Comparison of ENCODE assay signal across 1 cellular context in the genomic region with DNA sequence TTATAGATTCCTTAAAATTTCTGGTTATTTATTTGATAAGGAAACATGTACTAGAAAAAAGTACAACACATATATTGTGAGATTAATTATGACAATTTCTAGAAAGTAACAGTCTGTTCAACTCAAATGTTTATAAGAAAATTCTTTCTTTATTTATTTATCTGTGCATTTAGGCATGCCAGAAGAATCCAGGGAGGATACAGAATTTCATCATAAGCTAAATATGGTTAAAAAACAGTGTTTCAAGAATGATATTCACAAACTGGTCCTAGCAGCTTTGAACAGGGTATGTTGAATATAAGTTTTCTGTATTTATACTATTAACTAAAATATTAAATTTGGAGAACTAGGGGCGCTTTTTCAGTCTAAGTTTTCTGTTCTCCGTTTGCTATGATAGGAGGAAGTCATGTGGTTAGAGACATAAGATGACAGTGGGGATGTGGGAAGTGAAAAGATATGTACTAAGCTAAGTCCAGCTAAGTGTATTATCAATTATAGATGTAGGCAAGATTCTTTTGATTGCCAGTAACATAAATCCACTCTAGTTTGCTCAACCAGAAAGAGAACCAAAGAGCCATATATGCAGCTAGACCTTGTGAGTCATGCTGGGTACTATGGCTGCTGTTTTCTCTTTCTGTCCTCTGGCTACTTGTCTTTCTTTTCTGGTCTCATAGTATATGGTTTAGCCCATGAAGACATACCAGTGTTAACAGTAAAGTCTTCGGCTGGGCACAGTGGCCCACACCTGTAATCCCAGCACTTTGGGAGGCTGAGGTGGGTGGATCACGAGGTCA.
TF ChIP-seq lines count a peak whose summit lies in the region.

No MANE protein-coding gene starts in this region.

TF ChIP-seq in IMR-90, 13 proteins besides CTCF, POLR2A, EP300 and RAD21:
- TF ChIP-seq RFX5 (IDR thresholded peaks at IDR 0.05; ENCODE audit: low read depth, low read length), result no peak
- TF ChIP-seq CHD1 (IDR thresholded peaks at IDR 0.05; ENCODE audit: low read depth, low read length), result no peak
- TF ChIP-seq SMC3 (IDR thresholded peaks at IDR 0.05; ENCODE audit: low read depth, low read length), result no peak
- TF ChIP-seq, protein P1, sequence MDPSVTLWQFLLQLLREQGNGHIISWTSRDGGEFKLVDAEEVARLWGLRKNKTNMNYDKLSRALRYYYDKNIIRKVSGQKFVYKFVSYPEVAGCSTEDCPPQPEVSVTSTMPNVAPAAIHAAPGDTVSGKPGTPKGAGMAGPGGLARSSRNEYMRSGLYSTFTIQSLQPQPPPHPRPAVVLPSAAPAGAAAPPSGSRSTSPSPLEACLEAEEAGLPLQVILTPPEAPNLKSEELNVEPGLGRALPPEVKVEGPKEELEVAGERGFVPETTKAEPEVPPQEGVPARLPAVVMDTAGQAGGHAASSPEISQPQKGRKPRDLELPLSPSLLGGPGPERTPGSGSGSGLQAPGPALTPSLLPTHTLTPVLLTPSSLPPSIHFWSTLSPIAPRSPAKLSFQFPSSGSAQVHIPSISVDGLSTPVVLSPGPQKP (IDR thresholded peaks at IDR 0.05; ENCODE audit: borderline replicate concordance, low read depth, low read length), result no peak
- TF ChIP-seq MXI1 (IDR thresholded peaks at IDR 0.05; ENCODE audit: borderline replicate concordance, low read depth, low read length), result no peak
- TF ChIP-seq MAZ (IDR thresholded peaks at IDR 0.05; ENCODE audit: borderline replicate concordance, low read depth, low read length), result no peak
- no peak for TF ChIP-seq RCOR1 (IDR thresholded peaks at IDR 0.05; ENCODE audit: insufficient replicate concordance, low read length)
- TF ChIP-seq NFE2L2 (IDR thresholded peaks at IDR 0.05; ENCODE audit: low read depth, low read length), result no peak
- no peak for TF ChIP-seq CEBPB (IDR thresholded peaks at IDR 0.05; ENCODE audit: low read depth, low read length)
- no peak for TF ChIP-seq BHLHE40 (IDR thresholded peaks at IDR 0.05; ENCODE audit: low read depth, low read length)
- TF ChIP-seq, protein P2, sequence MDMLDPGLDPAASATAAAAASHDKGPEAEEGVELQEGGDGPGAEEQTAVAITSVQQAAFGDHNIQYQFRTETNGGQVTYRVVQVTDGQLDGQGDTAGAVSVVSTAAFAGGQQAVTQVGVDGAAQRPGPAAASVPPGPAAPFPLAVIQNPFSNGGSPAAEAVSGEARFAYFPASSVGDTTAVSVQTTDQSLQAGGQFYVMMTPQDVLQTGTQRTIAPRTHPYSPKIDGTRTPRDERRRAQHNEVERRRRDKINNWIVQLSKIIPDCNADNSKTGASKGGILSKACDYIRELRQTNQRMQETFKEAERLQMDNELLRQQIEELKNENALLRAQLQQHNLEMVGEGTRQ (IDR thresholded peaks at IDR 0.05; ENCODE audit: low read depth, low read length), result no peak
- TF ChIP-seq MAFK (IDR thresholded peaks at IDR 0.05; ENCODE audit: low read depth, low read length), result no peak
